In genomic region chr1:156896490-156897033, GRCh38 we compare ENCODE assay signal across 9 cellular contexts. TPM values are rescaled to one million over a fixed set of nuclear protein-coding genes. Genes with fewer than 3 reads are reported as not detected.
DNase-seq lines count a peak whose midpoint lies in the region; ATAC-seq, FAIRE-seq and TF ChIP-seq lines count a peak whose summit lies in the region.
"Had no signal": no experiment of that assay in that cellular context is flagged by ENCODE, and none has a peak within 500 bp of the region (broad histone marks: within the 10 kb centered on the region; RNA-seq: fewer than 3 reads in every experiment).

No MANE protein-coding gene starts in this region.

- H4K20me1 ChIP-seq in endothelial cell of umbilical vein (replicated peaks; ENCODE audit: control insufficient read depth, extremely low read depth, insufficient read depth, low read length) = no peaks in the 10 kb centered on the region

- H3K4me3 ChIP-seq in endothelial cell of umbilical vein (replicated peaks in 1 of 3; ENCODE audit: insufficient read depth in 1 of 3, low read depth in 1 of 3, low read length in 3 of 3) = peak overlapping the region in 2 of 3 experiments; percentile 4 to 34
- H3K4me3 ChIP-seq in mucosa of descending colon = no peak overlapping the region

- intact Hi-C loops in endothelial cell of umbilical vein (cut with micrococcal nuclease) = loop anchor here (2.0 to 10.0 kb wide), 2 partner anchors 236 to 392 kb away; partner anchors contain the start of gene MEF2D
- intact Hi-C loops in mucosa of descending colon (cut with DNase I, micrococcal nuclease) = no loop called here

- peak; percentile 67 for DNase-seq in AG09319 (ENCODE audit: extremely low read depth, low read depth)
- peak; percentile 95 for DNase-seq in M059J (ENCODE audit: low read depth)
- peak; percentile 80 for DNase-seq in endothelial cell of umbilical vein (ENCODE audit: low read depth, low spot score)
- DNase-seq in mucosa of descending colon = peak in 2 of 3 donors; percentile 17 to 46
- no peak for DNase-seq in NCI-H2029 (lab: John Stamatoyannopoulos, UW)
- no peak for DNase-seq in NCI-H1930 (lab: John Stamatoyannopoulos, UW)
- no peak for DNase-seq in AML-193 (lab: John Stamatoyannopoulos, UW)
- DNase-seq: stimulated activated naive CD4-positive, alpha-beta T cell treated with Interleukin-2 at 50 U/mL for 16 hours had no signal

- no TSS peak for BruUV-seq in endothelial cell of umbilical vein (replicated peaks; lab: Mats Ljungman, UMichigan)

- no peaks in the 10 kb centered on the region for H3K9me1 ChIP-seq in endothelial cell of umbilical vein (replicated peaks; ENCODE audit: control insufficient read depth, extremely low read depth, insufficient read depth, low read length)

- H3K27me3 ChIP-seq in endothelial cell of umbilical vein (ENCODE audit: control insufficient read depth in 2 of 2, insufficient read depth in 2 of 2, low read length in 2 of 2) = no peaks in the 10 kb centered on the region

- H3K9me3 ChIP-seq in endothelial cell of umbilical vein (replicated peaks; ENCODE audit: control insufficient read depth, insufficient read depth, low read length) = no peaks in the 10 kb centered on the region
- no peaks in the 10 kb centered on the region for H3K9me3 ChIP-seq in mucosa of descending colon

- H3K4me1 ChIP-seq in endothelial cell of umbilical vein (ENCODE audit: control insufficient read depth, extremely low read depth, insufficient read depth, low read length) (peaks cover 69% of the 10 kb centered on the region), mucosa of descending colon (ENCODE audit: low read depth) (peaks cover 3% of the 10 kb centered on the region)

- POLR2A ChIA-PET in endothelial cell of umbilical vein (lab: Charles Lee) = no interaction called here

- FAIRE-seq in endothelial cell of umbilical vein (lab: Jason Lieb, UNC) = peak; percentile 98

- peak; percentile 67 for TF ChIP-seq POLR2A in endothelial cell of umbilical vein (IDR thresholded peaks at IDR 0.05; ENCODE audit: low read depth, low read length)

- H3K36me3 ChIP-seq in endothelial cell of umbilical vein (ENCODE audit: control insufficient read depth in 2 of 2, extremely low read depth in 1 of 2, insufficient read depth in 2 of 2, low read length in 2 of 2) = no peaks in the 10 kb centered on the region
- H3K36me3 ChIP-seq in mucosa of descending colon (ENCODE audit: low read depth) = no peaks in the 10 kb centered on the region

- TF ChIP-seq CTCF in AG09319 (IDR thresholded peaks at IDR 0.05; ENCODE audit: low read depth, low read length) (no peak), endothelial cell of umbilical vein (IDR thresholded peaks at IDR 0.05; ENCODE audit: extremely low read depth in 1 of 2, insufficient read depth in 1 of 2, low read depth in 1 of 2, low read length in 2 of 2) (no peak), mucosa of descending colon (IDR thresholded peaks at IDR 0.05) (no peak)

- dilution Hi-C loops in endothelial cell of umbilical vein (cut with MboI; ENCODE audit: extremely low pct_ligation_motif_present, low sequenced_read_pairs) = no loop called here

- peak overlapping the region; percentile 84 for H3K9ac ChIP-seq in endothelial cell of umbilical vein (replicated peaks; ENCODE audit: extremely low read depth, insufficient read depth, low read length)

- H3K79me2 ChIP-seq in endothelial cell of umbilical vein (ENCODE audit: control insufficient read depth, insufficient read depth, low read length) = peaks cover 77% of the 10 kb centered on the region

- ATAC-seq in mucosa of descending colon = no peak
- ATAC-seq in HG02588 (IDR thresholded peaks at IDR 0.05; ENCODE audit: unreplicated experiment) = no peak

- CTCF ChIA-PET in endothelial cell of umbilical vein (lab: Charles Lee) = interaction anchor here (0.9 to 2.8 kb wide), 4 partner anchors 13 to 207 kb away, joined by 3 to 14 read pairs (median 6); partner anchors contain the start of gene LRRC71

- H3K27ac ChIP-seq in endothelial cell of umbilical vein (ENCODE audit: insufficient read depth, low read depth, low read length) = peak overlapping the region; percentile 95

- H3K4me2 ChIP-seq in endothelial cell of umbilical vein (ENCODE audit: insufficient read depth, low read length) = peak overlapping the region; percentile 96

- no peak overlapping the region for H2AFZ ChIP-seq in endothelial cell of umbilical vein (ENCODE audit: low read depth, low read length)

TF ChIP-seq in endothelial cell of umbilical vein, 7 proteins besides CTCF, POLR2A, EP300 and RAD21:
- TF ChIP-seq JUN (IDR thresholded peaks at IDR 0.05; ENCODE audit: borderline replicate concordance, insufficient read depth, insufficient read length, low read depth) (peak; percentile 51), POLR2AphosphoS5 (IDR thresholded peaks at IDR 0.05; ENCODE audit: insufficient read depth, low read depth, low read length) (peak; percentile 81), MYC (IDR thresholded peaks at IDR 0.05; ENCODE audit: low read depth, low read length) (no peak), FOS (IDR thresholded peaks at IDR 0.05; ENCODE audit: borderline replicate concordance, insufficient read depth, low read length) (peak; percentile 86)
- TF ChIP-seq, protein P1, sequence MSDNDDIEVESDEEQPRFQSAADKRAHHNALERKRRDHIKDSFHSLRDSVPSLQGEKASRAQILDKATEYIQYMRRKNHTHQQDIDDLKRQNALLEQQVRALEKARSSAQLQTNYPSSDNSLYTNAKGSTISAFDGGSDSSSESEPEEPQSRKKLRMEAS (IDR thresholded peaks at IDR 0.05; ENCODE audit: insufficient read depth, insufficient read length) = no peak
TF ChIP-seq in endothelial cell of umbilical vein: peak in this region for 3.

RNA-seq across cellular contexts. Expression of gene PEAR1, which starts 3.0 kb away (rescaled TPM):
- total RNA-seq in M059J (2014; rRNA removed; shearing (Covaris generic)) = 0.32 and 0.34 TPM in 2 replicates
- total RNA-seq in endothelial cell of umbilical vein = 88.7 and 90.7 TPM in 2 replicates
- 101 and 106 TPM in 2 replicates for polyA plus RNA-seq in endothelial cell of umbilical vein
- polyA plus RNA-seq in endothelial cell of umbilical vein (2011; cell fraction: cytosol; rRNA removed) = 63.4 and 71.9 TPM in 2 replicates
- polyA plus RNA-seq in endothelial cell of umbilical vein (2011; cell fraction: nucleus; rRNA removed) = 345 and 371 TPM in 2 replicates
- polyA plus RNA-seq in endothelial cell of umbilical vein (2012) = 59.2 and 68.7 TPM in 2 replicates
- polyA minus RNA-seq in endothelial cell of umbilical vein = 61.8 and 69.8 TPM in 2 replicates
- 0.31 TPM for polyA minus RNA-seq in endothelial cell of umbilical vein (2011; cell fraction: cytosol; rRNA and poly(A)+ RNA removed)
- polyA minus RNA-seq in endothelial cell of umbilical vein (2011; cell fraction: nucleus; rRNA and poly(A)+ RNA removed) = 62.5 and 69.6 TPM in 2 replicates
- total RNA-seq in mucosa of descending colon = 1 to 10 TPM; 2.3 to 7.2 (median 4.6) TPM

RNA-seq across cellular contexts. Expression of gene LRRC71, which starts 23.9 kb away (rescaled TPM):
- total RNA-seq in M059J (2014; rRNA removed; shearing (Covaris generic)) = not detected in 2 replicates
- 0.66 and 1.2 TPM in 2 replicates for total RNA-seq in endothelial cell of umbilical vein
- 0.33 and 0.35 TPM in 2 replicates for polyA plus RNA-seq in endothelial cell of umbilical vein
- 0.06 and 0.13 TPM in 2 replicates for polyA plus RNA-seq in endothelial cell of umbilical vein (2011; cell fraction: cytosol; rRNA removed)
- polyA plus RNA-seq in endothelial cell of umbilical vein (2011; cell fraction: nucleus; rRNA removed) = 2.0 and 2.6 TPM in 2 replicates
- polyA plus RNA-seq in endothelial cell of umbilical vein (2012) = 0.46 and 0.51 TPM in 2 replicates
- polyA minus RNA-seq in endothelial cell of umbilical vein = 0.28 and 0.36 TPM in 2 replicates
- not detected for polyA minus RNA-seq in endothelial cell of umbilical vein (2011; cell fraction: cytosol; rRNA and poly(A)+ RNA removed)
- polyA minus RNA-seq in endothelial cell of umbilical vein (2011; cell fraction: nucleus; rRNA and poly(A)+ RNA removed) = 0.63 TPM in 1 of 2 replicates, not detected in the other
- total RNA-seq in mucosa of descending colon = not detected

RNA-seq across cellular contexts. Expression of gene NTRK1, which starts 35.9 kb away (rescaled TPM):
- total RNA-seq in M059J (2014; rRNA removed; shearing (Covaris generic)) = not detected in 2 replicates
- total RNA-seq in endothelial cell of umbilical vein = not detected in 2 replicates
- polyA plus RNA-seq in endothelial cell of umbilical vein = 0.07 TPM in 1 of 2 replicates, not detected in the other
- 0.03 TPM in 1 of 2 replicates, not detected in the other for polyA plus RNA-seq in endothelial cell of umbilical vein (2011; cell fraction: cytosol; rRNA removed)
- polyA plus RNA-seq in endothelial cell of umbilical vein (2011; cell fraction: nucleus; rRNA removed) = 0.07 and 0.11 TPM in 2 replicates
- not detected in 2 replicates for polyA plus RNA-seq in endothelial cell of umbilical vein (2012)
- 0.34 TPM in 1 of 2 replicates, not detected in the other for polyA minus RNA-seq in endothelial cell of umbilical vein
- polyA minus RNA-seq in endothelial cell of umbilical vein (2011; cell fraction: cytosol; rRNA and poly(A)+ RNA removed) = not detected
- not detected in 2 replicates for polyA minus RNA-seq in endothelial cell of umbilical vein (2011; cell fraction: nucleus; rRNA and poly(A)+ RNA removed)
- 1 to 10 TPM in 1 of 3 donors, under 1 TPM in 2; 0.67 to 1.3 (median 0.79) TPM for total RNA-seq in mucosa of descending colon

RNA-seq across cellular contexts. Expression of gene INSRR, which starts 37.6 kb away (rescaled TPM):
- total RNA-seq in M059J (2014; rRNA removed; shearing (Covaris generic)) = not detected in 2 replicates
- total RNA-seq in endothelial cell of umbilical vein = not detected in 2 replicates
- not detected in 2 replicates for polyA plus RNA-seq in endothelial cell of umbilical vein
- polyA plus RNA-seq in endothelial cell of umbilical vein (2011; cell fraction: cytosol; rRNA removed) = not detected in 2 replicates
- not detected in 2 replicates for polyA plus RNA-seq in endothelial cell of umbilical vein (2011; cell fraction: nucleus; rRNA removed)
- polyA plus RNA-seq in endothelial cell of umbilical vein (2012) = not detected in 2 replicates
- polyA minus RNA-seq in endothelial cell of umbilical vein = not detected in 2 replicates
- polyA minus RNA-seq in endothelial cell of umbilical vein (2011; cell fraction: cytosol; rRNA and poly(A)+ RNA removed) = not detected
- polyA minus RNA-seq in endothelial cell of umbilical vein (2011; cell fraction: nucleus; rRNA and poly(A)+ RNA removed) = not detected in 2 replicates
- total RNA-seq in mucosa of descending colon = under 1 TPM in 2 of 3 donors, not detected in 1; 0.06 to 0.09 TPM

Comparison
In these comparisons a context has a peak if more than half of its experiments do, and no peak if none do; other contexts are left out.
1. DNase-seq: peak in AG09319 (single experiment), M059J (single experiment), endothelial cell of umbilical vein (single experiment) and mucosa of descending colon (2 of 3); none in NCI-H2029 (single experiment), NCI-H1930 (0 of 2) and AML-193 (0 of 2).
2. RNA of gene PEAR1, which starts 3.0 kb away (total RNA-seq): 88.7 to 90.7 TPM in endothelial cell of umbilical vein; 2.3 to 7.2 TPM in mucosa of descending colon and 0.32 to 0.34 TPM in M059J; every median in the first group is over 10 times any median in the second.